8 cellular contexts compared by ENCODE assay signal in genomic region chr5:177132504-177133118, GRCh38. TPM values are rescaled to one million over a fixed set of nuclear protein-coding genes. Genes with fewer than 3 reads are reported as not detected.
A peak's percentile ranks its signal among the peaks of the same experiment; 100 is the strongest.
DNase-seq lines count a peak whose midpoint lies in the region; ATAC-seq and TF ChIP-seq lines count a peak whose summit lies in the region.

No MANE protein-coding gene starts in this region.

- H3K4me3 ChIP-seq in endodermal cell (ENCODE audit: low read length) (peak overlapping the region; percentile 82), mucosa of stomach (ENCODE audit: low read length) (no peak overlapping the region), transverse colon (peak overlapping the region; percentile 9 to 78 (median 72))

- peak; percentile 31 for DNase-seq in AG20443 (ENCODE audit: low spot score)
- DNase-seq in endodermal cell, result peak; percentile 89
- DNase-seq in transverse colon, result no peak
- no peak for DNase-seq in NCI-H187 (lab: John Stamatoyannopoulos, UW)
- no peak for DNase-seq in middle frontal gyrus (ENCODE audit: extremely low spot score, low spot score)

- peak overlapping the region; percentile 53 for H3K27ac Mint-ChIP-seq in T-helper 1 cell treated with Interleukin-12 subunit alpha and Interleukin-12 subunit beta and Interleukin-4 antibody, amounts not matched to agents 30 μg/mL and 1 μg/mL, for 36 hours
- peak overlapping the region; percentile 78 for H3K27ac Mint-ChIP-seq in endodermal cell

- H3K9ac ChIP-seq in endodermal cell (ENCODE audit: extremely low read depth, low read length, poor library complexity, severe bottlenecking) (peak overlapping the region; percentile 77), mucosa of stomach (ENCODE audit: low read length) (peak overlapping the region; percentile 81)

- 3% methylated on average over 57 of the region's 57 CpGs; no CpG with 5 or more reads in 1 of the 2 experiments for WGBS in endodermal cell (ENCODE audit: insufficient coverage in 1 of 2, insufficient read length in 1 of 2), 2 experiments
- WGBS in transverse colon (ENCODE audit: low coverage in 1 of 2), 2 donors, result 33% methylated on average over 22 of the region's 57 CpGs; no CpG with 5 or more reads in 1 of the 2 donors

- TF ChIP-seq CTCF in endodermal cell (conservative IDR thresholded peaks at IDR 0.05) (no peak), transverse colon (IDR thresholded peaks at IDR 0.05) (no peak)

- H3K27me3 ChIP-seq in endodermal cell (ENCODE audit: control insufficient read depth, insufficient read depth, low read length, poor library complexity, severe bottlenecking), result no peaks in the 10 kb centered on the region
- H3K27me3 ChIP-seq in mucosa of stomach (ENCODE audit: control insufficient read depth, insufficient read depth, low read length), result no peaks in the 10 kb centered on the region
- H3K27me3 ChIP-seq in transverse colon, result no peaks in the 10 kb centered on the region

- peaks cover 46% of the 10 kb centered on the region for H3K4me1 Mint-ChIP-seq in T-helper 1 cell treated with Interleukin-12 subunit alpha and Interleukin-12 subunit beta and Interleukin-4 antibody, amounts not matched to agents 30 μg/mL and 1 μg/mL, for 36 hours (ENCODE audit: low read depth)
- H3K4me1 Mint-ChIP-seq in endodermal cell, result peaks cover 35% of the 10 kb centered on the region

- H3K4me1 ChIP-seq in endodermal cell (ENCODE audit: control insufficient read depth, insufficient read depth, low read length) (peaks cover 7% of the 10 kb centered on the region), mucosa of stomach (ENCODE audit: control insufficient read depth, insufficient read depth, low read length) (peaks cover 19% of the 10 kb centered on the region), transverse colon (peaks cover 24 to 34% (median 31%) of the 10 kb centered on the region in 4 donors)

- H3K9me3 ChIP-seq in endodermal cell (ENCODE audit: control insufficient read depth, low read length), result peaks cover 6% of the 10 kb centered on the region
- no peaks in the 10 kb centered on the region for H3K9me3 ChIP-seq in mucosa of stomach (ENCODE audit: control insufficient read depth, low read length)
- H3K9me3 ChIP-seq in transverse colon, result no peaks in the 10 kb centered on the region

- H3K36me3 Mint-ChIP-seq in T-helper 1 cell treated with Interleukin-12 subunit alpha and Interleukin-12 subunit beta and Interleukin-4 antibody, amounts not matched to agents 30 μg/mL and 1 μg/mL, for 36 hours (ENCODE audit: low read depth), result peaks cover 13% of the 10 kb centered on the region
- peaks cover 29% of the 10 kb centered on the region for H3K36me3 Mint-ChIP-seq in endodermal cell (ENCODE audit: low read depth)

- ATAC-seq in GM21423 (IDR thresholded peaks at IDR 0.05; ENCODE audit: unreplicated experiment), result peak; percentile 1

- TF ChIP-seq EP300 in transverse colon (IDR thresholded peaks at IDR 0.05; ENCODE audit: low read depth), result no peak

- H3K36me3 ChIP-seq in endodermal cell (ENCODE audit: control insufficient read depth, insufficient read depth, low read length) (peaks cover 30% of the 10 kb centered on the region), mucosa of stomach (ENCODE audit: control insufficient read depth, insufficient read depth, low read length) (no peaks in the 10 kb centered on the region), transverse colon (peaks cover 0 to 10% (median 3%) of the 10 kb centered on the region in 4 donors)

- in situ Hi-C loops in transverse colon (cut with MboI; ENCODE audit: low pct_ligation_motif_present in 1 of 4, low pct_unique_long_range_greater_than_20kb in 1 of 4, low sequenced_read_pairs in 3 of 4), result loop anchor here in 1 of 4 donors (25.0 kb wide), 1 partner anchor 155 kb away; no protein-coding TSS in a partner anchor

- H3K27me3 Mint-ChIP-seq in T-helper 1 cell treated with Interleukin-12 subunit alpha and Interleukin-12 subunit beta and Interleukin-4 antibody, amounts not matched to agents 30 μg/mL and 1 μg/mL, for 36 hours (ENCODE audit: low read depth), result no peaks in the 10 kb centered on the region
- H3K27me3 Mint-ChIP-seq in endodermal cell (ENCODE audit: insufficient read depth), result peaks cover 3% of the 10 kb centered on the region

- H3K9me3 Mint-ChIP-seq in T-helper 1 cell treated with Interleukin-12 subunit alpha and Interleukin-12 subunit beta and Interleukin-4 antibody, amounts not matched to agents 30 μg/mL and 1 μg/mL, for 36 hours, result no peaks in the 10 kb centered on the region
- H3K9me3 Mint-ChIP-seq in endodermal cell, result no peaks in the 10 kb centered on the region

- no peak for TF ChIP-seq POLR2A in transverse colon (IDR thresholded peaks at IDR 0.05)

- peak overlapping the region; percentile 39 for H3K4me3 Mint-ChIP-seq in T-helper 1 cell treated with Interleukin-12 subunit alpha and Interleukin-12 subunit beta and Interleukin-4 antibody, amounts not matched to agents 30 μg/mL and 1 μg/mL, for 36 hours
- H3K4me3 Mint-ChIP-seq in endodermal cell, result peak overlapping the region; percentile 78

- peak overlapping the region; percentile 95 for H3K27ac ChIP-seq in endodermal cell (ENCODE audit: low read depth, low read length)
- peak overlapping the region; percentile 90 to 97 (median 94) for H3K27ac ChIP-seq in transverse colon

- intact Hi-C loops in transverse colon (cut with DNase I; ENCODE audit: low total_unique reads), result loop anchor here (2.0 kb wide), 1 partner anchor 18 kb away; no protein-coding TSS in a partner anchor

RNA-seq across cellular contexts. Expression of gene NSD1, which starts 1.0 kb away (rescaled TPM):
- total RNA-seq in endodermal cell, result 100 to 1,000 TPM; 150 to 190 TPM
- 36.0 TPM for polyA plus RNA-seq in endodermal cell (2013, experiment 1 of 2)
- polyA plus RNA-seq in endodermal cell (2013, experiment 2 of 2), result 38.8 TPM
- total RNA-seq in transverse colon, result 10 to 100 TPM; 32.6 to 84.9 (median 60.7) TPM

RNA-seq across cellular contexts. Expression of gene FGFR4, which starts 45.9 kb away (rescaled TPM):
- total RNA-seq in endodermal cell, result 100 to 1,000 TPM; 123 to 131 TPM
- 26.6 TPM for polyA plus RNA-seq in endodermal cell (2013, experiment 1 of 2)
- polyA plus RNA-seq in endodermal cell (2013, experiment 2 of 2), result 22.8 TPM
- 10 to 100 TPM; 15.3 to 86.2 (median 22.2) TPM for total RNA-seq in transverse colon

Comparison
In these comparisons a context has a peak if more than half of its experiments do, and no peak if none do; other contexts are left out.
1. DNase-seq: peak in AG20443 (single experiment) and endodermal cell (single experiment); none in transverse colon (single experiment), NCI-H187 (0 of 2) and middle frontal gyrus (single experiment).